ENCODE assay signal across 8 cellular contexts in genomic region chr11:910589-911030, GRCh38. TPM values are rescaled to one million over a fixed set of nuclear protein-coding genes. Genes with fewer than 3 reads are reported as not detected.
DNase-seq lines count a peak whose midpoint lies in the region; ATAC-seq and TF ChIP-seq lines count a peak whose summit lies in the region.

Gene CHID1, minus strand, starts transcription at chr11:910810. Its CDS starts 5,994 bp downstream, at chr11:904816.

- H3K27ac ChIP-seq in C4-2B (peak within 1 kb of the TSS; percentile 85), mesenchymal stem cell (ENCODE audit: low read length, poor library complexity, severe bottlenecking) (peak within 1 kb of the TSS; percentile 51)

- peaks cover 12 to 17% of the 10 kb centered on the region in 2 donors for H3K4me1 Mint-ChIP-seq in effector memory CD8-positive, alpha-beta T cell (ENCODE audit: low read depth in 2 of 2)

- DNase-seq in NCI-H82 (lab: John Stamatoyannopoulos, UW) (peak; percentile 85), mesenchymal stem cell (peak; percentile 71)
- DNase-seq in activated CD8-positive, alpha-beta memory T cell treated with anti-CD3 and anti-CD28 coated beads for 24 hours = peak; percentile 97
- peak; percentile 70 to 75 (median 74) for DNase-seq in effector memory CD8-positive, alpha-beta T cell
- peak; percentile 77 for DNase-seq in stimulated activated CD8-positive, alpha-beta memory T cell treated with anti-CD3 and anti-CD28 coated beads, Interleukin-12 subunit alpha, Interleukin-12 subunit beta, amount 100 ng/mL, for 4 hours (ENCODE audit: low read depth)

- no peaks in the 10 kb centered on the region for H3K27me3 Mint-ChIP-seq in effector memory CD8-positive, alpha-beta T cell

- H3K4me3 Mint-ChIP-seq in effector memory CD8-positive, alpha-beta T cell = peak within 1 kb of the TSS; percentile 90 to 91

- H2BK12ac ChIP-seq in mesenchymal stem cell (ENCODE audit: low read length in 2 of 2) = peak within 1 kb of the TSS in 1 of 2 experiments; percentile 85

- H3K9me3 ChIP-seq in mesenchymal stem cell (ENCODE audit: control insufficient read depth, low read length) = no peaks in the 10 kb centered on the region

- peak within 1 kb of the TSS; percentile 88 for H4K91ac ChIP-seq in mesenchymal stem cell (ENCODE audit: low read length)

- peak within 1 kb of the TSS; percentile 90 for H3K9ac ChIP-seq in mesenchymal stem cell (ENCODE audit: low read length)

- H3K23ac ChIP-seq in mesenchymal stem cell (ENCODE audit: low read length in 2 of 2) = peak within 1 kb of the TSS; percentile 48 to 68

- H2BK15ac ChIP-seq in mesenchymal stem cell (ENCODE audit: low read depth, poor library complexity, severe bottlenecking) = peak within 1 kb of the TSS; percentile 15

- H2AK5ac ChIP-seq in mesenchymal stem cell (ENCODE audit: low read length, severe bottlenecking) = no peak within 1 kb of the TSS

- peak within 1 kb of the TSS in 1 of 2 experiments; percentile 22 for H3K14ac ChIP-seq in mesenchymal stem cell (ENCODE audit: low read length in 2 of 2)

- H3K79me1 ChIP-seq in mesenchymal stem cell (replicated peaks; ENCODE audit: low read length, poor library complexity, severe bottlenecking) = peaks cover 32% of the 10 kb centered on the region

- H3K36me3 ChIP-seq in mesenchymal stem cell (ENCODE audit: control insufficient read depth in 1 of 2, insufficient read depth in 2 of 2, low read depth in 1 of 2, low read length in 2 of 2) = peaks cover 0 to 22% of the 10 kb centered on the region in 2 experiments

- peak within 1 kb of the TSS; percentile 87 to 90 for H3K4me3 ChIP-seq in mesenchymal stem cell (ENCODE audit: insufficient read depth in 1 of 2, low read depth in 1 of 2, low read length in 2 of 2)

- peak within 1 kb of the TSS; percentile 90 for H2BK5ac ChIP-seq in mesenchymal stem cell (ENCODE audit: low read depth, low read length, poor library complexity, severe bottlenecking)

- WGBS in mesenchymal stem cell = under 1% methylated on average over 39 of the region's 59 CpGs

- peak within 1 kb of the TSS; percentile 97 for H4K8ac ChIP-seq in mesenchymal stem cell (ENCODE audit: low read length)

- no peak for TF ChIP-seq CTCF in C4-2B (conservative IDR thresholded peaks at IDR 0.05)

- peak; percentile 85 for ATAC-seq in GM19397 (IDR thresholded peaks at IDR 0.05; ENCODE audit: unreplicated experiment)
- peak; percentile 75 for ATAC-seq in HG03565 (IDR thresholded peaks at IDR 0.05; ENCODE audit: unreplicated experiment)
- peak; percentile 95 for ATAC-seq in effector memory CD8-positive, alpha-beta T cell (replicated peaks)

- H2AFZ ChIP-seq in mesenchymal stem cell (ENCODE audit: low read depth, low read length) = peak within 1 kb of the TSS; percentile 98

- H3K9me3 Mint-ChIP-seq in effector memory CD8-positive, alpha-beta T cell = no peaks in the 10 kb centered on the region

- H3K36me3 Mint-ChIP-seq in effector memory CD8-positive, alpha-beta T cell (ENCODE audit: insufficient read depth) = no peaks in the 10 kb centered on the region

- peak within 1 kb of the TSS; percentile 21 to 68 for H3K4ac ChIP-seq in mesenchymal stem cell (ENCODE audit: low read depth in 1 of 2, low read length in 2 of 2)

- H3K18ac ChIP-seq in mesenchymal stem cell (ENCODE audit: low read depth in 1 of 2, low read length in 2 of 2) = peak within 1 kb of the TSS; percentile 91 to 92

- H3K27ac Mint-ChIP-seq in effector memory CD8-positive, alpha-beta T cell = peak within 1 kb of the TSS; percentile 35 to 75

- H3K4me1 ChIP-seq in mesenchymal stem cell (ENCODE audit: control insufficient read depth, insufficient read depth, low read depth, low read length) = peaks cover 25% of the 10 kb centered on the region

- H3K27me3 ChIP-seq in mesenchymal stem cell (ENCODE audit: control insufficient read depth in 1 of 2, insufficient read depth in 1 of 2, low read length in 2 of 2) = no peaks in the 10 kb centered on the region

- peak within 1 kb of the TSS; percentile 97 for H3K4me2 ChIP-seq in mesenchymal stem cell (ENCODE audit: low read length, poor library complexity, severe bottlenecking)

- H2BK120ac ChIP-seq in mesenchymal stem cell (ENCODE audit: low read depth, low read length) = peak within 1 kb of the TSS; percentile 88

RNA-seq across cellular contexts. Expression of gene CHID1, which starts in this region (rescaled TPM):
- polyA plus RNA-seq in mesenchymal stem cell (2013, experiment 1 of 2) = 67.7 TPM
- 65.9 TPM for polyA plus RNA-seq in mesenchymal stem cell (2013, experiment 2 of 2)

Comparison
In these comparisons a context has a peak if more than half of its experiments do, and no peak if none do; other contexts are left out.
1. Peak in every context shown above with its lines: DNase-seq, ATAC-seq, H3K4me3 ChIP-seq and H3K27ac ChIP-seq.